Comparison of ENCODE assay signal across 8 cellular contexts in the genomic region with DNA sequence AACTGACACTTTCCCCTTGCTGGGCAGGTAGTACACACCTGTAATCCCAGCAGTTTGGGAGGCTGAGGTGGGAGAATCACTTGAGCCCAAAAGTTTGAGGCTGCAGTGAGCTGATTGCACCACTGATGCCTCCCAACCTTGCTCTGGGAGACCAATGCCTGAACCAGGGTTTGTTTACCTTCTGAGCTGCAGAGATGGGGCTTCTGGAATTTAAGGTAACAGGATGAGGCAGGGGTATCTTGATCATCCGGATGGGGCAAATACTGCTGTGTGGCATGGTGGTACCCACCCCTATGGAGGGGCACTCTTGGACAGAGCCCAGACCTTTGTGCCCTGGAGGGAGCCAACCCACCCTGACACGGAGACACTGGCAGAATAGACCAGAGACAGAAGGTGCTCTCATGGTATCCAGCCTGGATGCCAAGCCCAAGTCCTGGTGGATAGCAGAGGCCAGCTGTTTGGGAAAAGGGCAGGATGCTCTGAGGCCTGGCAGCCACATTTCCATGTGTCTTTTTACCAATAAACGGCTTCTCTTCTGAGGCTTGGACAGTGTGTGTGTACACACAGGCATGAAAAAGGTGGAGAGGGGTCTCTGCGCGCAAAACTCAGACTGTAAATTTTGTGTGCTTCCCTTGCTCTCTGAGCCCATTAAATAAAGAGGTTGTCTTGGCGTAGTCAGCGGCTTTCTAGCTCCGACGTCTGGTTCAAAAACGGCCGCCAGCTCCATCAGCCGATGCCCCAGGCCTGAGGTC. TPM values are rescaled to one million over a fixed set of nuclear protein-coding genes. Genes with fewer than 3 reads are reported as not detected.
DNase-seq lines count a peak whose midpoint lies in the region; ATAC-seq and TF ChIP-seq lines count a peak whose summit lies in the region.

No MANE protein-coding gene starts in this region.

- H2BK12ac ChIP-seq in trophoblast cell (ENCODE audit: low read length), result peak overlapping the region; percentile 16

- H2AK5ac ChIP-seq in trophoblast cell (ENCODE audit: low read length), result peak overlapping the region; percentile 5

- ATAC-seq in Panc1, result no peak
- ATAC-seq in GM21528 (IDR thresholded peaks at IDR 0.05; ENCODE audit: low FRiP score, unreplicated experiment), result no peak
- no peak for ATAC-seq in GM21390 (IDR thresholded peaks at IDR 0.05; ENCODE audit: unreplicated experiment)

- peak overlapping the region; percentile 9 for H4K12ac ChIP-seq in trophoblast cell (ENCODE audit: low read depth, low read length)

- no peak for TF ChIP-seq CTCF in Panc1 (IDR thresholded peaks at IDR 0.05)
- TF ChIP-seq CTCF in epithelial cell of proximal tubule (conservative IDR thresholded peaks at IDR 0.05; ENCODE audit: low read depth, low read length), result no peak
- no peak for TF ChIP-seq CTCF in lower leg skin (IDR thresholded peaks at IDR 0.05)

- peak overlapping the region; percentile 73 for H3K4me2 ChIP-seq in trophoblast cell (ENCODE audit: low read length)

- DNase-seq in Panc1 (ENCODE audit: low read depth, low spot score) (no peak), epithelial cell of proximal tubule (ENCODE audit: low read depth) (no peak), trophoblast cell (no peak), lower leg skin (ENCODE audit: low spot score in 2 of 2) (no peak), GOT3 (lab: John Stamatoyannopoulos, UW) (no peak)

- WGBS in trophoblast cell (ENCODE audit: extremely low coverage, insufficient coverage, insufficient read length), result no CpG with 5 or more reads among the region's 12 CpGs
- 14 to 15% methylated on average over 12 of the region's 12 CpGs for WGBS in lower leg skin, 2 donors

- peak overlapping the region; percentile 5 for H3K4ac ChIP-seq in trophoblast cell (ENCODE audit: low read depth, low read length)

- H3K79me1 ChIP-seq in trophoblast cell (ENCODE audit: low read length), result peaks cover 27% of the 10 kb centered on the region

- peak overlapping the region; percentile 71 for H4K91ac ChIP-seq in trophoblast cell (ENCODE audit: low read depth, low read length)

- H3K9me3 ChIP-seq in ES-I3 (ENCODE audit: control insufficient read depth, insufficient read depth, low read length) (no peaks in the 10 kb centered on the region), Panc1 (ENCODE audit: control insufficient read depth, insufficient read depth, low read depth, low read length) (no peaks in the 10 kb centered on the region), trophoblast cell (ENCODE audit: insufficient read depth, low read depth, low read length) (no peaks in the 10 kb centered on the region)

- peak overlapping the region; percentile 18 for H2AFZ ChIP-seq in trophoblast cell (ENCODE audit: insufficient read depth, low read length, poor library complexity)

- intact Hi-C loops in Panc1 (cut with micrococcal nuclease; ENCODE audit: unreplicated experiment), result no loop called here
- intact Hi-C loops in lower leg skin (cut with DNase I; ENCODE audit: low total_unique reads), result no loop called here

- CTCF ChIA-PET in Panc1 (lab: Charles Lee), result interaction anchor here (0.6 kb wide), 2 partner anchors 51 to 215 kb away, joined by 3 to 4 read pairs; no protein-coding TSS in a partner anchor

- no peaks in the 10 kb centered on the region for H3K36me3 ChIP-seq in ES-I3 (ENCODE audit: insufficient read depth, low read length)
- H3K36me3 ChIP-seq in Panc1 (ENCODE audit: control insufficient read depth, insufficient read depth, low read length), result no peaks in the 10 kb centered on the region
- peaks cover 19 to 20% of the 10 kb centered on the region in 2 experiments for H3K36me3 ChIP-seq in trophoblast cell (ENCODE audit: control insufficient read depth in 1 of 2, insufficient read depth in 2 of 2, low read length in 2 of 2)

- H3K79me2 ChIP-seq in trophoblast cell (ENCODE audit: control insufficient read depth, insufficient read depth, low read length, poor library complexity), result peaks cover 14% of the 10 kb centered on the region

- in situ Hi-C loops in Panc1 (cut with HindIII; ENCODE audit: low pct_unique_long_range_greater_than_20kb, low sequenced_read_pairs), result no loop called here

- H4K8ac ChIP-seq in trophoblast cell (ENCODE audit: low read depth, low read length), result peak overlapping the region; percentile 8

- peak overlapping the region; percentile 34 for H3K14ac ChIP-seq in trophoblast cell (ENCODE audit: low read length)

- H3K18ac ChIP-seq in trophoblast cell (ENCODE audit: low read length), result peak overlapping the region; percentile 13

- H3K9ac ChIP-seq in ES-I3 (ENCODE audit: low read depth, low read length) (peak overlapping the region; percentile 79), trophoblast cell (ENCODE audit: low read length) (peak overlapping the region; percentile 22)

- H3K27ac ChIP-seq in Panc1 (ENCODE audit: low read length) (peak overlapping the region; percentile 91), trophoblast cell (ENCODE audit: low read depth, low read length) (peak overlapping the region; percentile 100)

- BruUV-seq in Panc1 (replicated peaks; lab: Mats Ljungman, UMichigan), result no TSS peak

- H3K27me3 ChIP-seq in Panc1 (ENCODE audit: control insufficient read depth, insufficient read depth, low read length) (no peaks in the 10 kb centered on the region), trophoblast cell (ENCODE audit: insufficient read depth, low read length) (no peaks in the 10 kb centered on the region)

- H3K4me3 ChIP-seq in Panc1 (ENCODE audit: low read depth in 2 of 2, low read length in 2 of 2), result peak overlapping the region; percentile 66 to 95
- peak overlapping the region; percentile 69 for H3K4me3 ChIP-seq in epithelial cell of proximal tubule (ENCODE audit: low read depth, low read length)
- H3K4me3 ChIP-seq in trophoblast cell (ENCODE audit: low read depth, low read length), result no peak overlapping the region
- H3K4me3 ChIP-seq in lower leg skin (ENCODE audit: low read depth, poor library complexity, severe bottlenecking), result no peak overlapping the region

- POLR2A ChIA-PET in Panc1 (lab: Charles Lee), result no interaction called here

- H3K4me1 ChIP-seq in ES-I3 (ENCODE audit: insufficient read depth, low read length) (peaks cover 11% of the 10 kb centered on the region), Panc1 (ENCODE audit: control insufficient read depth, insufficient read depth, low read length) (peaks cover 17% of the 10 kb centered on the region), trophoblast cell (ENCODE audit: control insufficient read depth in 1 of 2, insufficient read depth in 2 of 2, low read length in 2 of 2) (peaks cover 14 to 18% of the 10 kb centered on the region in 2 experiments)

- TF ChIP-seq POLR2A in lower leg skin (IDR thresholded peaks at IDR 0.05), result no peak

- no peak overlapping the region for H3K23ac ChIP-seq in trophoblast cell (ENCODE audit: low read length)

- H2BK5ac ChIP-seq in trophoblast cell (ENCODE audit: low read depth, low read length, poor library complexity), result peak overlapping the region; percentile 24

- peak overlapping the region; percentile 73 for H2BK120ac ChIP-seq in trophoblast cell (ENCODE audit: insufficient read depth, low read length, poor library complexity)

RNA-seq across cellular contexts. Expression of gene ZNF48, which starts 4.4 kb away (rescaled TPM):
- total RNA-seq in Panc1 (2021; ENCODE audit: unreplicated experiment) (16.6 TPM), epithelial cell of proximal tubule (12.6 and 15.6 TPM in 2 replicates), lower leg skin (10 to 100 TPM in 3 of 4 donors, 1 to 10 TPM in 1; 8.3 to 15.6 (median 10.5) TPM)
- 17.6 TPM for polyA plus RNA-seq in Panc1 (2012; ENCODE audit: insufficient read length)
- 11.6 and 12.1 TPM in 2 replicates for polyA plus RNA-seq in trophoblast cell (2013)

RNA-seq across cellular contexts. Expression of gene ZNF771, which starts 7.8 kb away (rescaled TPM):
- total RNA-seq in Panc1 (2021; ENCODE audit: unreplicated experiment) (14.4 TPM), epithelial cell of proximal tubule (6.1 and 13.1 TPM in 2 replicates), lower leg skin (10 to 100 TPM in 3 of 4 donors, 1 to 10 TPM in 1; 5.9 to 12.8 (median 11.0) TPM)
- polyA plus RNA-seq in Panc1 (2012; ENCODE audit: insufficient read length), result 20.9 TPM
- 4.8 TPM in 2 replicates for polyA plus RNA-seq in trophoblast cell (2013)

RNA-seq across cellular contexts. Expression of gene SEPTIN1, which starts 17.2 kb away (rescaled TPM):
- total RNA-seq in Panc1 (2021; ENCODE audit: unreplicated experiment) (1.7 TPM), epithelial cell of proximal tubule (0.23 TPM in 1 of 2 replicates, not detected in the other), lower leg skin (1 to 10 TPM in 1 of 4 donors, under 1 TPM in 2, not detected in 1; 0.39 to 1.2 (median 0.91) TPM)
- polyA plus RNA-seq in Panc1 (2012; ENCODE audit: insufficient read length), result 1.8 TPM
- 1.3 and 1.5 TPM in 2 replicates for polyA plus RNA-seq in trophoblast cell (2013)

RNA-seq across cellular contexts. Expression of gene MYL11, which starts 25.0 kb away (rescaled TPM):
- not detected for total RNA-seq in Panc1 (2021; ENCODE audit: unreplicated experiment)
- 1.2 TPM for polyA plus RNA-seq in Panc1 (2012; ENCODE audit: insufficient read length)
- not detected in 2 replicates for total RNA-seq in epithelial cell of proximal tubule
- 4.0 and 5.0 TPM in 2 replicates for polyA plus RNA-seq in trophoblast cell (2013)
- 1 to 10 TPM in 1 of 4 donors, under 1 TPM in 1, not detected in 2; 0.79 to 2.1 TPM for total RNA-seq in lower leg skin

RNA-seq across cellular contexts. Expression of gene TBC1D10B, which starts 29.3 kb away (rescaled TPM):
- 52.6 TPM for total RNA-seq in Panc1 (2021; ENCODE audit: unreplicated experiment)
- 41.9 TPM for polyA plus RNA-seq in Panc1 (2012; ENCODE audit: insufficient read length)
- total RNA-seq in epithelial cell of proximal tubule, result 51.8 and 53.6 TPM in 2 replicates
- polyA plus RNA-seq in trophoblast cell (2013), result 29.4 and 29.9 TPM in 2 replicates
- 10 to 100 TPM; 33.2 to 51.8 (median 41.9) TPM for total RNA-seq in lower leg skin

Comparison
In these comparisons a context has a peak if more than half of its experiments do, and no peak if none do; other contexts are left out.
1. H3K4me3 ChIP-seq: peak in Panc1 (2 of 2) and epithelial cell of proximal tubule (single experiment); none in trophoblast cell (single experiment) and lower leg skin (single experiment).